9 cellular contexts compared by ENCODE assay signal in the genomic region with DNA sequence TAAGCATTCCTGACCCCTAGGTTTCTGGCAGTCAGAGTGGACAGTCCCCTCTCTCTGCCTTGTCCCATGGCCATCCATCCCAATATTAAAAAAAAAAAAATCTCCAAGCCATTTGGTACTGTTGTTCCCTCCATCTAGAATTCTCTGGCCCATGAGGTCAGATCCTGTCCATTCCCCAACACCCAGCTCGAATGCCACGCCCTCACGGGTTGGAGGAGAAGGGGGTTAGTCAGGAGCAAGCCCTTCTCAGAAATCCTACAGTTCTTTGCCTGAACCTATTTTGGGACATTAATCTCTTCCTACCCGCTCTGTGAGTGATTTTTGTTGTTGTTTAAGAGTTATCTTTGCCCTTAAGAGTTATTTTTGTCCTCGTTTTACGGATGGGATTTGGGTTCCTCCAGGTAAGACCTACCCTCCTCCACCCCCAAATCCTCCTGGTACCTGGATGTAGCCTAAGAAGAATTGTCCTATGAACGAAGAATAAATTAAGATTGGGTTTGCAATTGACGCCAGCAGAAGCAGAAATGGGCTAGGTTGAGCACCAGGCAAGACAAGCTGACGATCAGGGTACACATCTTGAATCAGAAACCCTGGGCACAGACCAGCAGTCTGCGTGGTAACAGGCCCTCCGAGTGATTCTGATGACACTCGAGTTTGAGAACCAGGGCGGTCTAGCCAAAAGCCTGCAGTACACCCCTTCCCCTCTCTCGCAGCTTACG. TPM values are rescaled to one million over a fixed set of nuclear protein-coding genes. Genes with fewer than 3 reads are reported as not detected.
A peak's percentile ranks its signal among the peaks of the same experiment; 100 is the strongest.
DNase-seq lines count a peak whose midpoint lies in the region; ATAC-seq and TF ChIP-seq lines count a peak whose summit lies in the region.
"Had no signal": no experiment of that assay in that cellular context is flagged by ENCODE, and none has a peak within 500 bp of the region (broad histone marks: within the 10 kb centered on the region; RNA-seq: fewer than 3 reads in every experiment).

No MANE protein-coding gene starts in this region.

- H3K9me3 ChIP-seq in ovary, result no peaks in the 10 kb centered on the region

- H3K27ac Mint-ChIP-seq in mesothelial cell of epicardium, result no peak overlapping the region

- TF ChIP-seq CTCF in mesothelial cell of epicardium (IDR thresholded peaks at IDR 0.05; ENCODE audit: unreplicated experiment) (no peak), ovary (IDR thresholded peaks at IDR 0.05) (no peak)

- H3K9me3 Mint-ChIP-seq in mesothelial cell of epicardium, result peaks cover 9% of the 10 kb centered on the region

- DNase-seq in left cardiac atrium (no peak), Right ventricle myocardium superior (no peak), caudate nucleus (lab: John Stamatoyannopoulos, UW) (peak in 15 of 61 donors; percentile 2 to 68 (median 39)), mesothelial cell of epicardium (ENCODE audit: low spot score in 2 of 2, unreplicated experiment in 2 of 2) (no peak), HuH-7.5 (ENCODE audit: low spot score) (no peak), ovary (no peak), SKM-1 (lab: John Stamatoyannopoulos, UW; ENCODE audit: unreplicated experiment) (no peak)
- DNase-seq: left colon had no signal

- TF ChIP-seq EP300 in ovary (IDR thresholded peaks at IDR 0.05), result no peak

- ATAC-seq in left cardiac atrium, result peak; percentile 15 to 16
- ATAC-seq in Right ventricle myocardium superior (ENCODE audit: poor library complexity), result no peak

- peak overlapping the region; percentile 61 for H3K4me3 ChIP-seq in urinary bladder (ENCODE audit: low read depth, low read length)
- H3K4me3 ChIP-seq in ovary, result no peak overlapping the region

- H3K4me1 ChIP-seq in urinary bladder (ENCODE audit: insufficient read depth) (peaks cover 1% of the 10 kb centered on the region), ovary (ENCODE audit: insufficient read depth) (peaks cover 2% of the 10 kb centered on the region)

- H3K36me3 Mint-ChIP-seq in mesothelial cell of epicardium, result peaks cover 3% of the 10 kb centered on the region

- peak overlapping the region; percentile 62 for H3K4me3 Mint-ChIP-seq in mesothelial cell of epicardium

- no peaks in the 10 kb centered on the region for H3K4me1 Mint-ChIP-seq in mesothelial cell of epicardium

- no peaks in the 10 kb centered on the region for H3K36me3 ChIP-seq in urinary bladder (ENCODE audit: insufficient read depth)
- H3K36me3 ChIP-seq in ovary, result no peaks in the 10 kb centered on the region

- intact Hi-C loops in left cardiac atrium (cut with DNase I) (no loop called here), Right ventricle myocardium superior (cut with DNase I) (no loop called here), ovary (cut with DNase I) (no loop called here)

- H3K27me3 ChIP-seq in ovary, result no peaks in the 10 kb centered on the region

- 61% methylated on average over 15 of the region's 15 CpGs for WGBS in urinary bladder
- WGBS in ovary, 3 donors, result 56 to 64% (median 63%) methylated on average over 15 of the region's 15 CpGs

- peaks cover 55% of the 10 kb centered on the region for H3K27me3 Mint-ChIP-seq in mesothelial cell of epicardium (ENCODE audit: low read depth)

- TF ChIP-seq POLR2A in ovary (IDR thresholded peaks at IDR 0.05), result no peak

- H3K27ac ChIP-seq in caudate nucleus (ENCODE audit: low read depth, low read length) (peak overlapping the region; percentile 63), urinary bladder (ENCODE audit: low read depth) (no peak overlapping the region), ovary (no peak overlapping the region)

RNA-seq across cellular contexts. Expression of gene RNF175, which starts 1.0 kb away (rescaled TPM):
- total RNA-seq in left cardiac atrium (1 to 10 TPM; 5.9 to 7.7 TPM), Right ventricle myocardium superior (0.38 TPM), mesothelial cell of epicardium (2.3 to 4.3 TPM (median 2.5 TPM) in 3 replicates), urinary bladder (3.3 TPM), ovary (not detected)
- polyA plus RNA-seq in urinary bladder (0.27 TPM), ovary (under 1 TPM; 0.07 to 0.20 TPM)
- total RNA-seq: left colon had no signal

RNA-seq across cellular contexts. Expression of gene SFRP2, which starts 30.0 kb away (rescaled TPM):
- 1 to 10 TPM; 3.3 to 8.3 TPM for total RNA-seq in left cardiac atrium
- not detected for total RNA-seq in Right ventricle myocardium superior
- 22.8 to 27.1 TPM (median 23.8 TPM) in 3 replicates for total RNA-seq in mesothelial cell of epicardium
- total RNA-seq in urinary bladder, result 119 TPM
- polyA plus RNA-seq in urinary bladder, result 62.9 TPM
- 10 to 100 TPM in 2 of 7 donors, 1 to 10 TPM in 2, not detected in 3; 1.1 to 15.4 (median 11.7) TPM for total RNA-seq in ovary
- polyA plus RNA-seq in ovary, result 10 to 100 TPM in 1 of 2 donors, under 1 TPM in 1; 0.63 to 96.2 TPM
